ENCODE assay signal across 14 cellular contexts in the genomic region with DNA sequence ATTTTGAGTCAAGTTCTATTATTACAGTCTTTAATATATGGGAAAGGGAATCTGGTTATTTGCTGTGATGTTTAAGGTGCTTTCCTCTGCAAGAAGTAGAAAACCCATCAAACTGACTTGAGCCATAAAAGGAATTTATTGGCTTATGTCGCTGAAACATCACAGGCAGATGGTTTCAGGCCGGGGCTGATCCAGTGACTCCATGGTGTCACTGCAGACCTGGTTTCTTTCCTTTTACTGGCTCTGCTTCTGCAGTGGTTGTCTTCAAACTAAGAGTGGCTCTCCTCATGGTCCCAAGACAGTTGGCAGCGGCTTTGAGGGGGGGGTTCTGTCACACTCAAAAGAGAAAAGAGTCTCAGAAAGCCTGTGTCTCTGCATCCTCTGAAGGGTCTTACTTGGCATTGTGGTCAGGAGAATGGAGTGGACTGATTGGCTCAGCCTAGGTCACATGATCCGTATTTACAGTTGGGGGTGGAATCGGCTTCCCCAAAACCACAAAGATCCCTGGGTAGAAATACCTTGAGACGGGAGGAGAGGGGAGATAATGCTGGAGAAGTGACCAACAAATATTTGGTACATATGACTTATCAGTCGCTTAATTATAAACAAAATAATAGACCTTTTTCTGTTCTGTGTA.
"Had no signal": no experiment of that assay in that cellular context is flagged by ENCODE, and none has a peak within 500 bp of the region (broad histone marks: within the 10 kb centered on the region; RNA-seq: fewer than 3 reads in every experiment).

No MANE protein-coding gene starts in this region.

- H3K36me3 ChIP-seq: left ventricle myocardium inferior, ovary, thoracic aorta, uterus had no signal

- H3K9me3 Mint-ChIP-seq: natural killer cell treated with Interleukin-12 subunit alpha and Interleukin-12 subunit beta and Interleukin-15 and Interleukin-18, amount 100 ng/mL, for 72 hours had no signal

- H3K27ac Mint-ChIP-seq: activated naive CD8-positive, alpha-beta T cell treated with anti-CD3 and anti-CD28 coated beads, Interleukin-2, amount 10 ng/mL, durations not matched to agents 7 days and 5 days; activated T-helper 1 cell treated with anti-CD3 and anti-CD28 coated beads, Interleukin-12 subunit alpha, Interleukin-12 subunit beta, Interleukin-2, Interleukin-4 antibody, amounts not matched to agents 30 ng/mL and 10 ng/mL and 1 ng/mL, durations not matched to agents 14 hours and 24 hours and 36 hours; natural killer cell treated with Interleukin-12 subunit alpha and Interleukin-12 subunit beta and Interleukin-15 and Interleukin-18, amount 100 ng/mL, for 72 hours had no signal

- DNase-seq: activated naive CD4-positive, alpha-beta T cell; activated naive CD8-positive, alpha-beta T cell treated with anti-CD3 and anti-CD28 coated beads, Interleukin-2, amount 10 ng/mL, durations not matched to agents 7 days and 5 days; erythroblast; islet precursor cell; left ventricle myocardium inferior; ovary; stimulated activated CD4-positive, alpha-beta T cell treated with anti-CD3 and anti-CD28 coated beads, Interleukin-2, amount 100 ng/mL, for 24 hours; T-helper 2 cell; uterus had no signal

- H3K27ac ChIP-seq: hepatocyte, left ventricle myocardium inferior, ovary, thoracic aorta, uterus had no signal

- H2AFZ ChIP-seq: hepatocyte had no signal

- H3K27me3 ChIP-seq: gastroesophageal sphincter, hepatocyte, ovary, uterus had no signal

- H3K4me1 ChIP-seq: uterus had no signal

- H3K4me2 ChIP-seq: hepatocyte had no signal

- H3K36me3 Mint-ChIP-seq: activated naive CD8-positive, alpha-beta T cell treated with anti-CD3 and anti-CD28 coated beads, Interleukin-2, amount 10 ng/mL, durations not matched to agents 7 days and 5 days; natural killer cell treated with Interleukin-12 subunit alpha and Interleukin-12 subunit beta and Interleukin-15 and Interleukin-18, amount 100 ng/mL, for 72 hours had no signal

- H3K4me3 Mint-ChIP-seq: activated naive CD8-positive, alpha-beta T cell treated with anti-CD3 and anti-CD28 coated beads, Interleukin-2, amount 10 ng/mL, durations not matched to agents 7 days and 5 days; activated T-helper 1 cell treated with anti-CD3 and anti-CD28 coated beads, Interleukin-12 subunit alpha, Interleukin-12 subunit beta, Interleukin-2, Interleukin-4 antibody, amounts not matched to agents 30 ng/mL and 10 ng/mL and 1 ng/mL, durations not matched to agents 14 hours and 24 hours and 36 hours; natural killer cell treated with Interleukin-12 subunit alpha and Interleukin-12 subunit beta and Interleukin-15 and Interleukin-18, amount 100 ng/mL, for 72 hours had no signal

- H3K9me3 ChIP-seq: gastroesophageal sphincter, left ventricle myocardium inferior, ovary, thoracic aorta, uterus had no signal

- H3K4me3 ChIP-seq: gastroesophageal sphincter, hepatocyte, left ventricle myocardium inferior, ovary, thoracic aorta, uterus had no signal

- ATAC-seq: gastroesophageal sphincter; natural killer cell treated with Interleukin-12 subunit alpha and Interleukin-12 subunit beta and Interleukin-15 and Interleukin-18, amount 100 ng/mL, for 72 hours had no signal
